Comparison of ENCODE assay signal across 1 cellular context in the genomic region with DNA sequence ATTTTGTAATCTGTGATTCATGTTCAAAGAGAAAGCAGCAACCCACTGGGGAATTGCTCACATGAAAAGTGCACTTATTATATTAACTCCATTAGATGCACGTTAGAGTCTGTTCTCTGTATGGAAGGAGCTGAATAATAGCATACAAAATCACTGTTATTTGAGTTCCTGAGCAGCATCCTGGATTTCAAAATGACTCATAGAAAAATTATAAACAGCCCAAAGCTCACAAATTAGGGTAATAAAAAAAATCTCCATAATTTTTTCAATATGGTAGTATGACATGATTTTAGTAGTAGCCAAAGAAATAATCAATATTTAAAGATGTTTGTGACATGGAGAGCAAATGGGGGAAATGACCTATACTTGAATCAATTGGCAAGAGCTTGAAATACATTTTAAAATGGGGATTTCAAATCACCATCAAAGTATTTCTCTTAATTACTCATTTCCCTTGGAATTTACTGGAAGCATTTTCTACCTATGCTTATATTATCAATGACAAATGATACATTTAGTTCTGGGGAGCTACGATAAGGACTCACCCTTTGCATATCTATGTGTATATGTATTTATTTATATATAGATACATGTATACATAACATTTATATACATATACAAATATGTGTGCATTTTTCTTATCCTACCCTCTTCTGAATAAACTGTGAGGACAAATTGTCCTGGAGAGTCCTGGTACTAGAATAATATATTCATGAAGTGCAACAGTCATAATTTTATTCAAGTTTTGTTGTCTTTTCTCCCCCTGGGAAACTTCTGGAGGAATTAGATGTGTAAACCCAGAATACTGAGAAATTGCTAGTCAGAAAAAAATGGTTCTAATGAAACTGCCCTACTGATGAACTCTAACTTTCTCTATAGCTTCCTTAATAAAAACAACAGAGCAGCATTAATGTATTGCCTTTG.
TF ChIP-seq lines count a peak whose summit lies in the region.

No MANE protein-coding gene starts in this region.

TF ChIP-seq in IMR-90, 13 proteins besides CTCF, POLR2A, EP300 and RAD21:
- TF ChIP-seq FOS (IDR thresholded peaks at IDR 0.05; ENCODE audit: low read depth, low read length) (no peak), MXI1 (IDR thresholded peaks at IDR 0.05; ENCODE audit: borderline replicate concordance, low read depth, low read length) (no peak), MAFK (IDR thresholded peaks at IDR 0.05; ENCODE audit: low read depth, low read length) (no peak), BHLHE40 (IDR thresholded peaks at IDR 0.05; ENCODE audit: low read depth, low read length) (no peak), CEBPB (IDR thresholded peaks at IDR 0.05; ENCODE audit: low read depth, low read length) (no peak), RCOR1 (IDR thresholded peaks at IDR 0.05; ENCODE audit: insufficient replicate concordance, low read length) (no peak), NFE2L2 (IDR thresholded peaks at IDR 0.05; ENCODE audit: low read depth, low read length) (no peak), MAZ (IDR thresholded peaks at IDR 0.05; ENCODE audit: borderline replicate concordance, low read depth, low read length) (no peak), SMC3 (IDR thresholded peaks at IDR 0.05; ENCODE audit: low read depth, low read length) (no peak), RFX5 (IDR thresholded peaks at IDR 0.05; ENCODE audit: low read depth, low read length) (no peak)
- TF ChIP-seq, protein P1, sequence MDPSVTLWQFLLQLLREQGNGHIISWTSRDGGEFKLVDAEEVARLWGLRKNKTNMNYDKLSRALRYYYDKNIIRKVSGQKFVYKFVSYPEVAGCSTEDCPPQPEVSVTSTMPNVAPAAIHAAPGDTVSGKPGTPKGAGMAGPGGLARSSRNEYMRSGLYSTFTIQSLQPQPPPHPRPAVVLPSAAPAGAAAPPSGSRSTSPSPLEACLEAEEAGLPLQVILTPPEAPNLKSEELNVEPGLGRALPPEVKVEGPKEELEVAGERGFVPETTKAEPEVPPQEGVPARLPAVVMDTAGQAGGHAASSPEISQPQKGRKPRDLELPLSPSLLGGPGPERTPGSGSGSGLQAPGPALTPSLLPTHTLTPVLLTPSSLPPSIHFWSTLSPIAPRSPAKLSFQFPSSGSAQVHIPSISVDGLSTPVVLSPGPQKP (IDR thresholded peaks at IDR 0.05; ENCODE audit: borderline replicate concordance, low read depth, low read length): no peak
- TF ChIP-seq, protein P2, sequence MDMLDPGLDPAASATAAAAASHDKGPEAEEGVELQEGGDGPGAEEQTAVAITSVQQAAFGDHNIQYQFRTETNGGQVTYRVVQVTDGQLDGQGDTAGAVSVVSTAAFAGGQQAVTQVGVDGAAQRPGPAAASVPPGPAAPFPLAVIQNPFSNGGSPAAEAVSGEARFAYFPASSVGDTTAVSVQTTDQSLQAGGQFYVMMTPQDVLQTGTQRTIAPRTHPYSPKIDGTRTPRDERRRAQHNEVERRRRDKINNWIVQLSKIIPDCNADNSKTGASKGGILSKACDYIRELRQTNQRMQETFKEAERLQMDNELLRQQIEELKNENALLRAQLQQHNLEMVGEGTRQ (IDR thresholded peaks at IDR 0.05; ENCODE audit: low read depth, low read length): no peak
TF ChIP-seq in IMR-90: peak in this region for 0.
